Comparison of ENCODE assay signal across 1 cellular context in the genomic region with DNA sequence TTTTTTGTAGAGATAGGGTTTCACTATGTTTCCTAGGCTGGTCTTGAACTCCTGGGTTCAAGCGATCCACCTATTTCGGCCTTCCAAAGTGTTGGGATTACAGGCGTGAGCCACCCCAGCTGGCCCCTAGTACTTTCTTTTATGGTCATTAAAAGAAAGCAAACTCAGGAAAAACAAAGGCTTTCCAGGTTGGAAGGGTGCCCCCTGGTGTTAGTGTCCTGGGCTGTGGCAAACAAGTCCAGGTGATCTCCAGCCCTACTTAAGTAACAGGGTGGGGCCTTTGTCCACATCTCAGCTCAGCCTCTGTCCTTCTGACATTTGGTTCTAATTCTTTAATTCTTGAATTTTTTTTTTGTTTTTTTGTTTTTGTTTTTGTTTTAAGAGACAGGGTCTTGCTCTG.
A peak's percentile ranks its signal among the peaks of the same experiment; 100 is the strongest.
TF ChIP-seq lines count a peak whose summit lies in the region.

No MANE protein-coding gene starts in this region.

TF ChIP-seq in GM12878, 131 proteins besides CTCF, POLR2A, EP300 and RAD21:
- TF ChIP-seq SMC3 (IDR thresholded peaks at IDR 0.05; ENCODE audit: borderline replicate concordance, low read length) (peak; percentile 48), IRF4 (IDR thresholded peaks at IDR 0.05; ENCODE audit: low read depth, low read length) (no peak)
TF ChIP-seq in GM12878: peak in this region for 1.
